Comparison of ENCODE assay signal across 32 cellular contexts in genomic region chr18:28766027-28766426, GRCh38.
DNase-seq lines count a peak whose midpoint lies in the region; ATAC-seq and TF ChIP-seq lines count a peak whose summit lies in the region.
"Had no signal": no experiment of that assay in that cellular context is flagged by ENCODE, and none has a peak within 500 bp of the region (broad histone marks: within the 10 kb centered on the region; RNA-seq: fewer than 3 reads in every experiment).

No MANE protein-coding gene starts in this region.

- peaks cover 33% of the 10 kb centered on the region for H3K4me1 ChIP-seq in PC-3 (ENCODE audit: insufficient read depth, low read length)
- peaks cover 32% of the 10 kb centered on the region for H3K4me1 ChIP-seq in osteoblast (ENCODE audit: insufficient read depth, low read length)
- H3K4me1 ChIP-seq: adrenal gland, BLaER1, stomach, tibial nerve had no signal

- BruUV-seq in PC-3 (replicated peaks; lab: Mats Ljungman, UMichigan): no TSS peak

- intact Hi-C loops in PC-3 (cut with micrococcal nuclease): loop anchor here (5.0 to 10.0 kb wide), 4 partner anchors 109 to 321 kb away; no protein-coding TSS in a partner anchor

- peak overlapping the region; percentile 21; the same call in 1 of the 2 replicates for H3K4me2 ChIP-seq in PC-3 (ENCODE audit: low read length)
- peak overlapping the region; percentile 37 for H3K4me2 ChIP-seq in osteoblast (ENCODE audit: insufficient read depth, low read length)
- H3K4me2 ChIP-seq: BLaER1 had no signal

- POLR2A ChIA-PET in PC-3 (lab: Charles Lee; ENCODE audit: unreplicated experiment): no interaction called here

- CTCF ChIA-PET in PC-3 (lab: Charles Lee): no interaction called here

- H4K20me1 ChIP-seq in PC-3 (ENCODE audit: low read length): no peaks in the 10 kb centered on the region
- no peaks in the 10 kb centered on the region for H4K20me1 ChIP-seq in osteoblast (ENCODE audit: insufficient read depth, low read length)
- H4K20me1 ChIP-seq: BLaER1 had no signal

- H3K4me3 ChIP-seq in PC-3 (ENCODE audit: low read length) (no peak overlapping the region), osteoblast (ENCODE audit: insufficient read depth, low read length) (no peak overlapping the region)
- H3K4me3 ChIP-seq: adrenal gland, BLaER1, stomach, tibial nerve had no signal

- H3K36me3 ChIP-seq in PC-3 (ENCODE audit: low read depth, low read length): no peaks in the 10 kb centered on the region
- H3K36me3 ChIP-seq in osteoblast (ENCODE audit: insufficient read depth, low read length): no peaks in the 10 kb centered on the region
- H3K36me3 ChIP-seq: adrenal gland, BLaER1, brain microvascular endothelial cell, stomach, tibial nerve had no signal

- no peaks in the 10 kb centered on the region for H3F3A ChIP-seq in PC-3 (ENCODE audit: low read length, unreplicated experiment)

- no peaks in the 10 kb centered on the region for H3K27me3 ChIP-seq in PC-3 (ENCODE audit: low read length)
- H3K27me3 ChIP-seq in osteoblast (ENCODE audit: insufficient read depth, low read length): no peaks in the 10 kb centered on the region
- H3K27me3 ChIP-seq: adrenal gland, BLaER1, brain microvascular endothelial cell, stomach, tibial nerve had no signal

- 0 out of 2 replicates have a peak overlapping the region, but pooled peaks have one; percentile 27 for H3K9ac ChIP-seq in PC-3 (ENCODE audit: low read length)
- H3K9ac ChIP-seq: BLaER1 had no signal

- TF ChIP-seq CTCF in PC-3 (conservative IDR thresholded peaks at IDR 0.05; ENCODE audit: low read depth, low read length) (no peak), osteoblast (IDR thresholded peaks at IDR 0.05; ENCODE audit: extremely low read depth, low read depth, low read length) (no peak)

- peak overlapping the region; percentile 66 for H3K27ac ChIP-seq in PC-3 (ENCODE audit: low read length)
- peak overlapping the region; percentile 86 for H3K27ac ChIP-seq in osteoblast (ENCODE audit: low read depth, low read length)
- H3K27ac ChIP-seq: adrenal gland, BLaER1, brain microvascular endothelial cell, stomach, tibial nerve, VCaP had no signal

- H3K79me2 ChIP-seq in PC-3 (ENCODE audit: low read length) (no peaks in the 10 kb centered on the region), osteoblast (ENCODE audit: insufficient read depth, low read length) (no peaks in the 10 kb centered on the region)

- DNase-seq in COLO829 (ENCODE audit: low spot score) (peak; percentile 15), PC-3 (no peak), fibroblast of peridontal ligament (ENCODE audit: extremely low read depth) (peak; percentile 14), osteoblast (ENCODE audit: insufficient read length, low spot score, missing footprints) (peak; percentile 91), Kasumi-1 (lab: John Stamatoyannopoulos, UW) (no peak)
- no peak for DNase-seq in activated CD4-positive, alpha-beta T cell treated with anti-CD3 and anti-CD28 coated beads, Interleukin-2, amount 50 U/mL, for 1 hour
- DNase-seq in activated naive CD4-positive, alpha-beta T cell (lab: John Stamatoyannopoulos, UW): no peak
- DNase-seq: ACHN; activated CD4-positive, alpha-beta T cell treated with anti-CD3 and anti-CD28 coated beads, Interleukin-2, amount 10 ng/mL, durations not matched to agents 24 days and 14 days; activated naive CD4-positive, alpha-beta T cell treated with Interleukin-2 at 50 U/mL for 16 hours; activated T-cell treated with anti-CD3 and anti-CD28 coated beads, Interleukin-2, amount 50 U/mL, for 48 hours; adrenal gland; brain microvascular endothelial cell; effector CD8-positive, alpha-beta T cell; left ventricle myocardium superior; naive thymus-derived CD8-positive, alpha-beta T cell; NCI-H1092; NCI-H187; NCI-H2171; NCI-H524 treated with DMSO at 0.1 percent for 48 hours; NK-92 treated with Interleukin-12 subunit alpha and Interleukin-12 subunit beta, amount 100 ng/mL, for 24 hours; SHP77 treated with DMSO at 0.1 percent for 48 hours; small intestine; stimulated activated CD4-positive, alpha-beta T cell treated with anti-CD3 and anti-CD28 coated beads, Interleukin-1b, Interleukin-23, amount 100 ng/mL, for 48 hours; stomach; SW 1271; T-helper 9 cell had no signal

- H2AFZ ChIP-seq in PC-3 (ENCODE audit: low read length) (no peak overlapping the region), osteoblast (ENCODE audit: low read length) (peak overlapping the region; percentile 38)

- no peaks in the 10 kb centered on the region for H3K9me3 ChIP-seq in PC-3 (ENCODE audit: low read length)
- H3K9me3 ChIP-seq in osteoblast (ENCODE audit: low read depth, low read length): no peaks in the 10 kb centered on the region
- H3K9me3 ChIP-seq: adrenal gland, BLaER1, stomach, tibial nerve had no signal

- ATAC-seq in PC-3: peak; percentile 33
- ATAC-seq in GM21717 (IDR thresholded peaks at IDR 0.05; ENCODE audit: unreplicated experiment): no peak
- ATAC-seq: esophagus mucosa; left ventricle myocardium superior; naive thymus-derived CD8-positive, alpha-beta T cell had no signal

- 0 out of 2 replicates have a peak, but pooled peaks cover 3% of the 10 kb centered on the region for H3K9me2 ChIP-seq in PC-3 (replicated peaks; ENCODE audit: low read length)

Comparison
In these comparisons a context has a peak if more than half of its experiments do, and no peak if none do; other contexts are left out.
1. DNase-seq: peak in COLO829 (single experiment), fibroblast of peridontal ligament (single experiment) and osteoblast (single experiment); none in PC-3 (single experiment), Kasumi-1 (0 of 2), activated CD4-positive, alpha-beta T cell treated with anti-CD3 and anti-CD28 coated beads, Interleukin-2, amount 50 U/mL, for 1 hour (single experiment) and activated naive CD4-positive, alpha-beta T cell (0 of 4).